11 cellular contexts compared by ENCODE assay signal in genomic region chr16:67280090-67281015, GRCh38. TPM values are rescaled to one million over a fixed set of nuclear protein-coding genes. Genes with fewer than 3 reads are reported as not detected.
DNase-seq lines count a peak whose midpoint lies in the region; ATAC-seq and TF ChIP-seq lines count a peak whose summit lies in the region.
"Had no signal": no experiment of that assay in that cellular context is flagged by ENCODE, and none has a peak within 500 bp of the region (broad histone marks: within the 10 kb centered on the region; RNA-seq: fewer than 3 reads in every experiment).

No MANE protein-coding gene starts in this region.

- H3K9me3 ChIP-seq in left ventricle myocardium inferior (replicated peaks), result no peaks in the 10 kb centered on the region
- no peaks in the 10 kb centered on the region for H3K9me3 ChIP-seq in PC-3 (ENCODE audit: low read length)
- no peaks in the 10 kb centered on the region for H3K9me3 ChIP-seq in esophagus muscularis mucosa
- H3K9me3 ChIP-seq in suprapubic skin, result no peaks in the 10 kb centered on the region
- H3K9me3 ChIP-seq: body of pancreas, heart left ventricle had no signal

- TF ChIP-seq POLR2A in esophagus muscularis mucosa (IDR thresholded peaks at IDR 0.05; ENCODE audit: low read depth) (no peak), suprapubic skin (IDR thresholded peaks at IDR 0.05) (no peak)

- H3K27ac ChIP-seq in left ventricle myocardium inferior (replicated peaks) (no peak overlapping the region), PC-3 (ENCODE audit: low read length) (no peak overlapping the region), esophagus muscularis mucosa (replicated peaks in 1 of 4) (no peak overlapping the region), suprapubic skin (no peak overlapping the region)

- H3K4me3 ChIP-seq in left ventricle myocardium inferior, result peak overlapping the region; percentile 70
- no peak overlapping the region for H3K4me3 ChIP-seq in PC-3 (ENCODE audit: low read length)
- H3K4me3 ChIP-seq in esophagus muscularis mucosa, result peak overlapping the region in 3 of 4 donors; percentile 64 to 81 (median 66)
- H3K4me3 ChIP-seq in suprapubic skin, result peak overlapping the region; percentile 74

- H3K4me2 ChIP-seq in PC-3 (ENCODE audit: low read length), result no peak overlapping the region

- BruUV-seq in PC-3 (replicated peaks; lab: Mats Ljungman, UMichigan), result TSS peak; percentile 38

- no peak for ATAC-seq in Right ventricle myocardium superior (ENCODE audit: poor library complexity)
- no peak for ATAC-seq in PC-3
- ATAC-seq in HG03045 (IDR thresholded peaks at IDR 0.05; ENCODE audit: unreplicated experiment), result no peak
- no peak for ATAC-seq in GM21619 (IDR thresholded peaks at IDR 0.05; ENCODE audit: unreplicated experiment)

- CTCF ChIA-PET in PC-3 (lab: Charles Lee), result no interaction called here

- H3F3A ChIP-seq in PC-3 (ENCODE audit: low read length, unreplicated experiment), result no peaks in the 10 kb centered on the region

- DNase-seq in left ventricle myocardium inferior, result no peak
- DNase-seq in Right ventricle myocardium superior, result no peak
- DNase-seq in PC-3, result no peak
- no peak for DNase-seq in esophagus muscularis mucosa (ENCODE audit: extremely low spot score)
- no peak for DNase-seq in suprapubic skin (ENCODE audit: low spot score in 2 of 2)
- no peak for DNase-seq in NOMO-1 (lab: John Stamatoyannopoulos, UW; ENCODE audit: unreplicated experiment in 2 of 2)
- DNase-seq: body of pancreas, NCI-H1436 had no signal

- H3K36me3 ChIP-seq in left ventricle myocardium inferior, result no peaks in the 10 kb centered on the region
- H3K36me3 ChIP-seq in PC-3 (ENCODE audit: low read depth, low read length), result 0 out of 2 replicates have a peak, but pooled peaks cover 4% of the 10 kb centered on the region
- H3K36me3 ChIP-seq in esophagus muscularis mucosa, result peaks cover 0 to 14% (median 0%) of the 10 kb centered on the region in 4 donors
- peaks cover 16% of the 10 kb centered on the region for H3K36me3 ChIP-seq in suprapubic skin

- TF ChIP-seq CTCF in left ventricle myocardium inferior (IDR thresholded peaks at IDR 0.05; ENCODE audit: borderline replicate concordance), result no peak
- no peak for TF ChIP-seq CTCF in PC-3 (conservative IDR thresholded peaks at IDR 0.05; ENCODE audit: low read depth, low read length)
- TF ChIP-seq CTCF in esophagus muscularis mucosa (IDR thresholded peaks at IDR 0.05), result no peak
- TF ChIP-seq CTCF in suprapubic skin (IDR thresholded peaks at IDR 0.05), result no peak

- TF ChIP-seq EP300 in esophagus muscularis mucosa (IDR thresholded peaks at IDR 0.05) (no peak), suprapubic skin (IDR thresholded peaks at IDR 0.05) (no peak)

- peaks cover 16% of the 10 kb centered on the region for H3K4me1 ChIP-seq in left ventricle myocardium inferior
- H3K4me1 ChIP-seq in PC-3 (ENCODE audit: insufficient read depth, low read length), result peaks cover 23% of the 10 kb centered on the region
- peaks cover 13 to 35% (median 31%) of the 10 kb centered on the region in 4 donors for H3K4me1 ChIP-seq in esophagus muscularis mucosa
- H3K4me1 ChIP-seq in suprapubic skin, result peaks cover 36% of the 10 kb centered on the region

- 87% methylated on average over 10 of the region's 15 CpGs for WGBS in esophagus muscularis mucosa
- WGBS in suprapubic skin, result 92% methylated on average over 10 of the region's 15 CpGs

- H3K9ac ChIP-seq in PC-3 (ENCODE audit: low read length), result no peak overlapping the region

- peaks cover 6% of the 10 kb centered on the region; the same call in 1 of the 2 replicates for H3K79me2 ChIP-seq in PC-3 (ENCODE audit: low read length)

- POLR2A ChIA-PET in PC-3 (lab: Charles Lee; ENCODE audit: unreplicated experiment), result no interaction called here

- no peak overlapping the region for H2AFZ ChIP-seq in PC-3 (ENCODE audit: low read length)

- intact Hi-C loops in left ventricle myocardium inferior (cut with micrococcal nuclease), result no loop called here
- intact Hi-C loops in Right ventricle myocardium superior (cut with DNase I), result no loop called here
- intact Hi-C loops in PC-3 (cut with micrococcal nuclease), result no loop called here
- intact Hi-C loops in esophagus muscularis mucosa (cut with DNase I), result no loop called here

- no peaks in the 10 kb centered on the region for H4K20me1 ChIP-seq in PC-3 (ENCODE audit: low read length)

- no peaks in the 10 kb centered on the region for H3K9me2 ChIP-seq in PC-3 (replicated peaks; ENCODE audit: low read length)

- H3K27me3 ChIP-seq in left ventricle myocardium inferior (ENCODE audit: low read depth), result peaks cover 4% of the 10 kb centered on the region
- no peaks in the 10 kb centered on the region for H3K27me3 ChIP-seq in PC-3 (ENCODE audit: low read length)
- H3K27me3 ChIP-seq in esophagus muscularis mucosa, result no peaks in the 10 kb centered on the region
- H3K27me3 ChIP-seq in suprapubic skin, result no peaks in the 10 kb centered on the region
- H3K27me3 ChIP-seq: body of pancreas had no signal

RNA-seq across cellular contexts. Expression of gene PLEKHG4, which starts 1.0 kb away (rescaled TPM):
- 1.1 TPM for total RNA-seq in left ventricle myocardium inferior
- total RNA-seq in Right ventricle myocardium superior, result 0.89 TPM
- total RNA-seq in PC-3 (2014; rRNA removed), result 8.9 and 15.6 TPM in 2 replicates
- total RNA-seq in esophagus muscularis mucosa, result 1 to 10 TPM; 3.0 to 8.7 (median 3.2) TPM
- 10 to 100 TPM; 13.8 to 36.8 (median 26.9) TPM for total RNA-seq in suprapubic skin

RNA-seq across cellular contexts. Expression of gene SLC9A5, which starts 31.6 kb away (rescaled TPM):
- total RNA-seq in left ventricle myocardium inferior, result 1.3 TPM
- 0.83 TPM for total RNA-seq in Right ventricle myocardium superior
- 0.81 and 1.1 TPM in 2 replicates for total RNA-seq in PC-3 (2014; rRNA removed)
- under 1 TPM; 0.13 to 0.69 (median 0.37) TPM for total RNA-seq in esophagus muscularis mucosa
- total RNA-seq in suprapubic skin, result under 1 TPM; 0.26 to 0.64 (median 0.43) TPM

RNA-seq across cellular contexts. Expression of gene FHOD1, which starts 33.1 kb away (rescaled TPM):
- total RNA-seq in left ventricle myocardium inferior, result 18.0 TPM
- 13.5 TPM for total RNA-seq in Right ventricle myocardium superior
- total RNA-seq in PC-3 (2014; rRNA removed), result 45.5 and 57.1 TPM in 2 replicates
- total RNA-seq in esophagus muscularis mucosa, result 10 to 100 TPM in 2 of 4 donors, 1 to 10 TPM in 2; 8.0 to 15.6 (median 10.0) TPM
- 10 to 100 TPM in 3 of 4 donors, 1 to 10 TPM in 1; 7.7 to 28.8 (median 15.3) TPM for total RNA-seq in suprapubic skin

RNA-seq across cellular contexts. Expression of gene KCTD19, which starts 46.2 kb away (rescaled TPM):
- total RNA-seq in left ventricle myocardium inferior, result not detected
- not detected for total RNA-seq in Right ventricle myocardium superior
- total RNA-seq in PC-3 (2014; rRNA removed), result not detected in 2 replicates
- not detected for total RNA-seq in esophagus muscularis mucosa
- total RNA-seq in suprapubic skin, result under 1 TPM in 1 of 4 donors, not detected in 3; 0.25 TPM

RNA-seq across cellular contexts. Expression of gene LRRC36, which starts 46.3 kb away (rescaled TPM):
- total RNA-seq in left ventricle myocardium inferior (not detected), Right ventricle myocardium superior (not detected), PC-3 (2014; rRNA removed) (0.92 TPM in 1 of 2 replicates, not detected in the other), esophagus muscularis mucosa (under 1 TPM in 1 of 4 donors, not detected in 3; 0.33 TPM), suprapubic skin (under 1 TPM in 2 of 4 donors, not detected in 2; 0.42 to 0.56 TPM)
